Comparison of ENCODE assay signal across 29 cellular contexts in the genomic region with DNA sequence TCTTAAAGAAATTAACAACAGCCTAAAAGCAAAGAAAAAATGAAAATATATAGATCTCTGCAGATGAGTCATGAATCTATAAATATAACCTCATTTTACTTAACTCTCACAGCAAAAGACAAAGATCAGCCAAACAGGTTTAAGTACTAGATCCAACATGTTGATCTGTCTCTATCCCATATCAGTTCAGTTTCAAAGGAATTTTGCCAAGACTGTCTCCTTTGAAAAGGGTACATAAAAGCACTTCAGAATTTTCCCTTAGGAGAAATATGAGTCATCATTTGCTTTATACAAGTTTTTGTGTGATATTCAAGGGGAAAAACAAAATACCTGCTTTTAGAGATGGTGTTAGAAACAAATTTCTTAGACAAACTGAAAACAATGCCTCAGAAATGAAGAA.
A peak's percentile ranks its signal among the peaks of the same experiment; 100 is the strongest.
DNase-seq lines count a peak whose midpoint lies in the region; ATAC-seq and TF ChIP-seq lines count a peak whose summit lies in the region.
"Had no signal": no experiment of that assay in that cellular context is flagged by ENCODE, and none has a peak within 500 bp of the region (broad histone marks: within the 10 kb centered on the region; RNA-seq: fewer than 3 reads in every experiment).

No MANE protein-coding gene starts in this region.

- H3K4me1 ChIP-seq in SK-N-SH (ENCODE audit: control insufficient read depth in 1 of 2, insufficient read depth in 2 of 2, low read depth in 1 of 2, low read length in 1 of 2), result no peaks in the 10 kb centered on the region
- H3K4me1 ChIP-seq: A549, Peyer's patch had no signal

- no peaks in the 10 kb centered on the region for H3K27me3 ChIP-seq in SK-N-SH (ENCODE audit: insufficient read depth)
- H3K27me3 ChIP-seq: Peyer's patch had no signal

- H3K9me2 ChIP-seq in SK-N-SH, result no peaks in the 10 kb centered on the region

- CTCF ChIA-PET in SK-N-SH (lab: Yijun Ruan, JAX), result no interaction called here
- CTCF ChIA-PET in RWPE1 (lab: Yijun Ruan, JAX), result no interaction called here

- no peak overlapping the region for H3K4me3 ChIP-seq in SK-N-SH (ENCODE audit: low read depth in 2 of 2, low read length in 1 of 2)
- no peak overlapping the region for H3K4me3 ChIP-seq in fibroblast of villous mesenchyme (ENCODE audit: low read depth, low read length)
- H3K4me3 ChIP-seq: A549, Peyer's patch, SK-N-MC had no signal

- no peaks in the 10 kb centered on the region for H3F3A ChIP-seq in SK-N-SH (replicated peaks; ENCODE audit: insufficient read depth)

- POLR2A ChIA-PET in SK-N-SH (lab: Yijun Ruan, JAX), result no interaction called here
- POLR2A ChIA-PET in RWPE1 (lab: Yijun Ruan, JAX; ENCODE audit: low non-redundant PET), result no interaction called here

- no peaks in the 10 kb centered on the region for H3K79me2 ChIP-seq in SK-N-SH (ENCODE audit: insufficient read depth)

- no peaks in the 10 kb centered on the region for H3K36me3 ChIP-seq in SK-N-SH (replicated peaks in 1 of 2; ENCODE audit: control insufficient read depth in 1 of 2, insufficient read depth in 2 of 2, low read length in 1 of 2)
- H3K36me3 ChIP-seq: Peyer's patch had no signal

- H3K27ac ChIP-seq in SK-N-SH (ENCODE audit: low read depth in 2 of 2, low read length in 1 of 2), result no peak overlapping the region
- no peak overlapping the region for H3K27ac ChIP-seq in RWPE1
- H3K27ac ChIP-seq: A549, Peyer's patch, SK-N-MC had no signal

- no peaks in the 10 kb centered on the region for H4K20me1 ChIP-seq in SK-N-SH (ENCODE audit: insufficient read depth)

- H3K9ac ChIP-seq in SK-N-SH, result no peak overlapping the region

- no peak for ATAC-seq in SK-N-SH treated with all-trans-retinoic acid at 6 μM for 48 hours
- ATAC-seq in GM21717 (IDR thresholded peaks at IDR 0.05; ENCODE audit: unreplicated experiment), result no peak
- no peak for ATAC-seq in activated CD4-positive, CD25-positive, alpha-beta regulatory T cell treated with anti-CD3 and anti-CD28 coated beads, Interleukin-2, amount 50 U/mL, for 24 hours
- ATAC-seq: A549; activated CD4-positive, alpha-beta T cell treated with anti-CD3 and anti-CD28 coated beads for 36 hours; activated CD8-positive, alpha-beta T cell treated with anti-CD3 and anti-CD28 coated beads, Interleukin-2, amount 10 ng/mL, durations not matched to agents 7 days and 5 days; activated naive CD4-positive, alpha-beta T cell treated with anti-CD3 and anti-CD28 coated beads, Interleukin-2, amount 50 U/mL, for 72 hours; left ventricle myocardium superior; naive thymus-derived CD8-positive, alpha-beta T cell; stimulated activated naive CD8-positive, alpha-beta T cell treated with anti-CD3 and anti-CD28 coated beads, Interleukin-15, amount 100 ng/mL, for 72 hours; T-helper 17 cell had no signal

- TF ChIP-seq CTCF in SK-N-SH (IDR thresholded peaks at IDR 0.05), result no peak
- no peak for TF ChIP-seq CTCF in RWPE1 (conservative IDR thresholded peaks at IDR 0.05; ENCODE audit: low read depth)
- no peak for TF ChIP-seq CTCF in fibroblast of villous mesenchyme (IDR thresholded peaks at IDR 0.05; ENCODE audit: insufficient read depth, low read depth, low read length)

- H3K4me2 ChIP-seq in SK-N-SH, result no peak overlapping the region
- H3K4me2 ChIP-seq: A549 had no signal

- no peak for TF ChIP-seq EP300 in SK-N-SH (IDR thresholded peaks at IDR 0.05; ENCODE audit: borderline replicate concordance in 1 of 2, low read depth in 1 of 2, low read length in 1 of 2)

- TF ChIP-seq RAD21 in SK-N-SH (IDR thresholded peaks at IDR 0.05; ENCODE audit: low read length), result no peak

- H2AFZ ChIP-seq in SK-N-SH (ENCODE audit: low read depth), result no peak overlapping the region

- H3K9me3 ChIP-seq in SK-N-SH, result no peaks in the 10 kb centered on the region
- H3K9me3 ChIP-seq: A549, Peyer's patch had no signal

- no peak for DNase-seq in SK-N-SH
- DNase-seq in RWPE1 (ENCODE audit: low spot score), result peak; percentile 68
- DNase-seq in fibroblast of villous mesenchyme (ENCODE audit: low read depth), result peak; percentile 22
- DNase-seq in NCI-H345 (lab: John Stamatoyannopoulos, UW), result no peak
- no peak for DNase-seq in DMS153 treated with DMSO at 0.1 percent for 48 hours (lab: John Stamatoyannopoulos, UW; ENCODE audit: unreplicated experiment)
- DNase-seq: activated CD4-positive, alpha-beta T cell treated with anti-CD3 and anti-CD28 coated beads for 36 hours; activated CD8-positive, alpha-beta T cell treated with anti-CD3 and anti-CD28 coated beads, Interleukin-2, amount 10 ng/mL, durations not matched to agents 7 days and 5 days; AML-193; anterior cingulate cortex; CD4-positive, alpha-beta memory T cell; central memory CD4-positive, alpha-beta T cell; DMS79; glutamatergic neuron; KG1; left ventricle myocardium superior; naive thymus-derived CD8-positive, alpha-beta T cell; NCI-H1417 treated with DMSO at 0.1 percent for 48 hours; NCI-H524 treated with DMSO at 0.1 percent for 48 hours; occipital lobe; Peyer's patch; stimulated activated CD8-positive, alpha-beta memory T cell treated with anti-CD3 and anti-CD28 coated beads, Interleukin-4, amount 100 ng/mL, for 48 hours; stimulated activated naive CD8-positive, alpha-beta T cell treated with anti-CD3 and anti-CD28 coated beads, Interleukin-15, amount 100 ng/mL, for 72 hours; T-helper 17 cell had no signal

TF ChIP-seq in SK-N-SH treated with all-trans-retinoic acid at 6 μM for 48 hours, 23 proteins besides CTCF, POLR2A, EP300 and RAD21:
- no peak for TF ChIP-seq ZFP30 (CRISPR knock-in tag; IDR thresholded peaks at IDR 0.05)
- peak; percentile 31; the same call in 1 of the 2 replicates for TF ChIP-seq ISL1 (CRISPR knock-in tag; IDR thresholded peaks at IDR 0.05)

TF ChIP-seq in SK-N-SH, 30 proteins besides CTCF, POLR2A, EP300 and RAD21:
- TF ChIP-seq ELF1 (IDR thresholded peaks at IDR 0.05) (no peak), YY1 (IDR thresholded peaks at IDR 0.05; ENCODE audit: low read depth) (no peak), SMC3 (IDR thresholded peaks at IDR 0.05; ENCODE audit: low read depth, low read length) (no peak), GATA2 (CRISPR knock-in tag; IDR thresholded peaks at IDR 0.05) (no peak), RCOR1 (IDR thresholded peaks at IDR 0.05; ENCODE audit: low read length) (no peak), GABPA (IDR thresholded peaks at IDR 0.05; ENCODE audit: low read depth) (no peak)
- TF ChIP-seq, protein P1, sequence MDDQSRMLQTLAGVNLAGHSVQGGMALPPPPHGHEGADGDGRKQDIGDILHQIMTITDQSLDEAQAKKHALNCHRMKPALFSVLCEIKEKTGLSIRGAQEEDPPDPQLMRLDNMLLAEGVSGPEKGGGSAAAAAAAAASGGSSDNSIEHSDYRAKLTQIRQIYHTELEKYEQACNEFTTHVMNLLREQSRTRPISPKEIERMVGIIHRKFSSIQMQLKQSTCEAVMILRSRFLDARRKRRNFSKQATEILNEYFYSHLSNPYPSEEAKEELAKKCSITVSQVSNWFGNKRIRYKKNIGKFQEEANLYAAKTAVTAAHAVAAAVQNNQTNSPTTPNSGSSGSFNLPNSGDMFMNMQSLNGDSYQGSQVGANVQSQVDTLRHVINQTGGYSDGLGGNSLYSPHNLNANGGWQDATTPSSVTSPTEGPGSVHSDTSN (IDR thresholded peaks at IDR 0.05), result no peak
- TF ChIP-seq, protein P2, sequence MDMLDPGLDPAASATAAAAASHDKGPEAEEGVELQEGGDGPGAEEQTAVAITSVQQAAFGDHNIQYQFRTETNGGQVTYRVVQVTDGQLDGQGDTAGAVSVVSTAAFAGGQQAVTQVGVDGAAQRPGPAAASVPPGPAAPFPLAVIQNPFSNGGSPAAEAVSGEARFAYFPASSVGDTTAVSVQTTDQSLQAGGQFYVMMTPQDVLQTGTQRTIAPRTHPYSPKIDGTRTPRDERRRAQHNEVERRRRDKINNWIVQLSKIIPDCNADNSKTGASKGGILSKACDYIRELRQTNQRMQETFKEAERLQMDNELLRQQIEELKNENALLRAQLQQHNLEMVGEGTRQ (IDR thresholded peaks at IDR 0.05; ENCODE audit: borderline replicate concordance, low read depth, low read length), result no peak
TF ChIP-seq in SK-N-SH: peak in this region for 0.

Comparison
In these comparisons a context has a peak if more than half of its experiments do, and no peak if none do; other contexts are left out.
1. DNase-seq: peak in RWPE1 (single experiment) and fibroblast of villous mesenchyme (single experiment); none in SK-N-SH (single experiment), NCI-H345 (single experiment) and DMS153 treated with DMSO at 0.1 percent for 48 hours (single experiment).